ENCODE assay signal across 13 cellular contexts in genomic region chr1:54326577-54327385, GRCh38.
A peak's percentile ranks its signal among the peaks of the same experiment; 100 is the strongest.
DNase-seq lines count a peak whose midpoint lies in the region; ATAC-seq and TF ChIP-seq lines count a peak whose summit lies in the region.
"Had no signal": no experiment of that assay in that cellular context is flagged by ENCODE, and none has a peak within 500 bp of the region (broad histone marks: within the 10 kb centered on the region; RNA-seq: fewer than 3 reads in every experiment).

No MANE protein-coding gene starts in this region.

- no peak for ATAC-seq in central memory CD8-positive, alpha-beta T cell (replicated peaks; ENCODE audit: extremely low read depth, poor library complexity, severe bottlenecking)
- ATAC-seq in GM18520 (IDR thresholded peaks at IDR 0.05; ENCODE audit: unreplicated experiment) (no peak), GM18519 (IDR thresholded peaks at IDR 0.05; ENCODE audit: low FRiP score, unreplicated experiment) (no peak)
- ATAC-seq: A549 had no signal

- H3K9me3 Mint-ChIP-seq in activated CD4-positive, alpha-beta T cell treated with anti-CD3 and anti-CD28 coated beads, Interleukin-2, amount 10 ng/mL, durations not matched to agents 24 days and 14 days: no peaks in the 10 kb centered on the region
- no peaks in the 10 kb centered on the region for H3K9me3 Mint-ChIP-seq in central memory CD8-positive, alpha-beta T cell
- H3K9me3 Mint-ChIP-seq: T-helper 1 cell treated with Interleukin-12 subunit alpha and Interleukin-12 subunit beta and Interleukin-4 antibody, amounts not matched to agents 30 μg/mL and 1 μg/mL, for 36 hours had no signal

- H3K27me3 Mint-ChIP-seq in activated CD4-positive, alpha-beta T cell treated with anti-CD3 and anti-CD28 coated beads, Interleukin-2, amount 10 ng/mL, durations not matched to agents 24 days and 14 days: no peaks in the 10 kb centered on the region
- no peaks in the 10 kb centered on the region for H3K27me3 Mint-ChIP-seq in central memory CD8-positive, alpha-beta T cell

- no peak overlapping the region for H3K4me3 Mint-ChIP-seq in activated CD4-positive, alpha-beta T cell treated with anti-CD3 and anti-CD28 coated beads, Interleukin-2, amount 10 ng/mL, durations not matched to agents 24 days and 14 days
- H3K4me3 Mint-ChIP-seq in central memory CD8-positive, alpha-beta T cell: no peak overlapping the region
- H3K4me3 Mint-ChIP-seq: T-helper 1 cell treated with Interleukin-12 subunit alpha and Interleukin-12 subunit beta and Interleukin-4 antibody, amounts not matched to agents 30 μg/mL and 1 μg/mL, for 36 hours had no signal

- no peak overlapping the region for H3K4me3 ChIP-seq in muscle layer of duodenum (ENCODE audit: low read depth in 1 of 2, low read length in 2 of 2)
- H3K4me3 ChIP-seq in tibial nerve: no peak overlapping the region
- H3K4me3 ChIP-seq: A549, K562, spleen had no signal

- peak overlapping the region; percentile 69 for H3K27ac Mint-ChIP-seq in activated CD4-positive, alpha-beta T cell treated with anti-CD3 and anti-CD28 coated beads, Interleukin-2, amount 10 ng/mL, durations not matched to agents 24 days and 14 days
- peak overlapping the region; percentile 48 for H3K27ac Mint-ChIP-seq in central memory CD8-positive, alpha-beta T cell (ENCODE audit: low read depth)

- no peak for DNase-seq in activated CD4-positive, alpha-beta T cell treated with anti-CD3 and anti-CD28 coated beads, Interleukin-2, amount 10 ng/mL, durations not matched to agents 24 days and 14 days
- DNase-seq in activated CD4-positive, alpha-beta T cell treated with anti-CD3 and anti-CD28 coated beads, Interleukin-2, amount 50 U/mL, for 1 hour: no peak
- no peak for DNase-seq in central memory CD8-positive, alpha-beta T cell (ENCODE audit: low spot score in 2 of 2)
- DNase-seq in tibial nerve (ENCODE audit: low spot score in 2 of 2): no peak
- DNase-seq in AML-193 (lab: John Stamatoyannopoulos, UW): no peak
- DNase-seq: NCI-H510A treated with DMSO at 0.1 percent for 48 hours, spleen had no signal

- peaks cover 51 to 91% of the 10 kb centered on the region in 2 donors for H3K4me1 ChIP-seq in muscle layer of duodenum (ENCODE audit: control insufficient read depth in 1 of 2, insufficient read depth in 2 of 2, low read length in 2 of 2)
- peaks cover 3 to 96% (median 78%) of the 10 kb centered on the region in 4 donors for H3K4me1 ChIP-seq in tibial nerve
- H3K4me1 ChIP-seq: A549 had no signal

- H3K27ac ChIP-seq in muscle layer of duodenum (ENCODE audit: low read length) (peak overlapping the region; percentile 81), tibial nerve (peak overlapping the region in 3 of 4 donors; percentile 25 to 75 (median 66))
- H3K27ac ChIP-seq: A549 had no signal

- no peaks in the 10 kb centered on the region for H3K36me3 ChIP-seq in muscle layer of duodenum (ENCODE audit: control insufficient read depth in 1 of 2, insufficient read depth in 2 of 2, low read length in 2 of 2)
- no peaks in the 10 kb centered on the region for H3K36me3 ChIP-seq in tibial nerve
- H3K36me3 ChIP-seq: spleen had no signal

- no peak for TF ChIP-seq POLR2A in tibial nerve (IDR thresholded peaks at IDR 0.05)

- no peaks in the 10 kb centered on the region for H3K27me3 ChIP-seq in muscle layer of duodenum (ENCODE audit: low read depth, low read length)
- no peaks in the 10 kb centered on the region for H3K27me3 ChIP-seq in tibial nerve
- H3K27me3 ChIP-seq: spleen had no signal

- TF ChIP-seq EP300 in tibial nerve (IDR thresholded peaks at IDR 0.05): no peak

- TF ChIP-seq CTCF in tibial nerve (IDR thresholded peaks at IDR 0.05): no peak

- H3K4me1 Mint-ChIP-seq in activated CD4-positive, alpha-beta T cell treated with anti-CD3 and anti-CD28 coated beads, Interleukin-2, amount 10 ng/mL, durations not matched to agents 24 days and 14 days: peaks cover 32% of the 10 kb centered on the region
- peaks cover 77% of the 10 kb centered on the region for H3K4me1 Mint-ChIP-seq in central memory CD8-positive, alpha-beta T cell

- no peaks in the 10 kb centered on the region for H3K9me3 ChIP-seq in muscle layer of duodenum (ENCODE audit: control insufficient read depth in 1 of 2, low read length in 2 of 2)
- no peaks in the 10 kb centered on the region for H3K9me3 ChIP-seq in tibial nerve
- H3K9me3 ChIP-seq: A549, spleen had no signal

- 53 to 60% methylated on average over 11 of the region's 11 CpGs for WGBS in tibial nerve, 2 donors

- intact Hi-C loops in activated CD4-positive, alpha-beta T cell treated with anti-CD3 and anti-CD28 coated beads, Interleukin-2, amount 10 ng/mL, durations not matched to agents 24 days and 14 days (cut with micrococcal nuclease): no loop called here

- H3K36me3 Mint-ChIP-seq in activated CD4-positive, alpha-beta T cell treated with anti-CD3 and anti-CD28 coated beads, Interleukin-2, amount 10 ng/mL, durations not matched to agents 24 days and 14 days (ENCODE audit: low read depth): peaks cover 3% of the 10 kb centered on the region
- no peaks in the 10 kb centered on the region for H3K36me3 Mint-ChIP-seq in central memory CD8-positive, alpha-beta T cell (ENCODE audit: insufficient read depth)
